ENCODE assay signal across 20 cellular contexts in genomic region chr19:28881616-28882015, GRCh38.
A peak's percentile ranks its signal among the peaks of the same experiment; 100 is the strongest.
DNase-seq lines count a peak whose midpoint lies in the region; ATAC-seq lines count a peak whose summit lies in the region.
"Had no signal": no experiment of that assay in that cellular context is flagged by ENCODE, and none has a peak within 500 bp of the region (broad histone marks: within the 10 kb centered on the region; RNA-seq: fewer than 3 reads in every experiment).

No MANE protein-coding gene starts in this region.

- peaks cover 7% of the 10 kb centered on the region for H3K27me3 Mint-ChIP-seq in activated CD4-positive, alpha-beta T cell treated with anti-CD3 and anti-CD28 coated beads for 36 hours

- H3K36me3 ChIP-seq in NT2/D1 (ENCODE audit: insufficient read depth, insufficient read length, low read length) (no peaks in the 10 kb centered on the region), iPS-15b (ENCODE audit: control insufficient read depth, insufficient read depth, low read length) (no peaks in the 10 kb centered on the region)
- H3K36me3 ChIP-seq: adrenal gland, gastrocnemius medialis, tibial nerve had no signal

- H3K4me3 ChIP-seq in NT2/D1 (ENCODE audit: insufficient read length, low read depth) (no peak overlapping the region), iPS-15b (ENCODE audit: low read depth, low read length) (no peak overlapping the region)
- H3K4me3 ChIP-seq: A549, adrenal gland, gastrocnemius medialis, tibial nerve had no signal

- CTCF ChIA-PET in activated CD4-positive, alpha-beta T cell treated with anti-CD3 and anti-CD28 coated beads for 36 hours (lab: Charles Lee), result no interaction called here

- H3K9ac ChIP-seq in NT2/D1 (ENCODE audit: insufficient read length, low read depth) (peak overlapping the region; percentile 7), iPS-15b (ENCODE audit: low read depth, low read length) (peak overlapping the region; percentile 48)

- no peak overlapping the region for H3K4me3 Mint-ChIP-seq in activated CD4-positive, alpha-beta T cell treated with anti-CD3 and anti-CD28 coated beads for 36 hours
- H3K4me3 Mint-ChIP-seq: activated CD8-positive, alpha-beta T cell treated with anti-CD3 and anti-CD28 coated beads, Interleukin-2, amount 10 ng/mL, durations not matched to agents 7 days and 5 days; CD8-positive, alpha-beta memory T cell; mesothelial cell of epicardium had no signal

- no peaks in the 10 kb centered on the region for H3K4me1 Mint-ChIP-seq in activated CD4-positive, alpha-beta T cell treated with anti-CD3 and anti-CD28 coated beads for 36 hours
- H3K4me1 Mint-ChIP-seq: CD8-positive, alpha-beta memory T cell had no signal

- intact Hi-C loops in activated CD4-positive, alpha-beta T cell treated with anti-CD3 and anti-CD28 coated beads for 36 hours (cut with DNase I, micrococcal nuclease), result no loop called here

- DNase-seq in NCI-H2029 treated with DMSO at 0.1 percent for 48 hours (lab: John Stamatoyannopoulos, UW) (peak; percentile 38), NCI-H2029 (lab: John Stamatoyannopoulos, UW) (no peak), NT2/D1 (ENCODE audit: low read depth, low spot score) (no peak), mesenteric fat pad (ENCODE audit: low spot score) (no peak), ureter (ENCODE audit: low spot score) (no peak)
- DNase-seq in activated CD4-positive, alpha-beta T cell treated with anti-CD3 and anti-CD28 coated beads for 36 hours, result no peak
- DNase-seq: activated CD8-positive, alpha-beta T cell treated with anti-CD3 and anti-CD28 coated beads, Interleukin-2, amount 10 ng/mL, durations not matched to agents 7 days and 5 days; adrenal gland; CD8-positive, alpha-beta memory T cell; gastrocnemius medialis; GF-D8; NCI-H524; occipital lobe; SHP77; stimulated activated CD4-positive, alpha-beta T cell treated with anti-CD3 and anti-CD28 coated beads, Interleukin-4, amount 100 ng/mL, for 4 hours had no signal

- ATAC-seq in GM18870 (IDR thresholded peaks at IDR 0.05; ENCODE audit: unreplicated experiment), result peak; percentile 65
- ATAC-seq in activated CD4-positive, alpha-beta T cell treated with anti-CD3 and anti-CD28 coated beads for 36 hours, result no peak
- ATAC-seq: A549; activated CD8-positive, alpha-beta T cell treated with anti-CD3 and anti-CD28 coated beads, Interleukin-2, amount 10 ng/mL, durations not matched to agents 7 days and 5 days; gastrocnemius medialis had no signal

- POLR2A ChIA-PET in activated CD4-positive, alpha-beta T cell treated with anti-CD3 and anti-CD28 coated beads for 36 hours (lab: Charles Lee), result no interaction called here

- no peaks in the 10 kb centered on the region for H3K36me3 Mint-ChIP-seq in activated CD4-positive, alpha-beta T cell treated with anti-CD3 and anti-CD28 coated beads for 36 hours (ENCODE audit: low read depth)
- H3K36me3 Mint-ChIP-seq: CD8-positive, alpha-beta memory T cell; mesothelial cell of epicardium had no signal

- H3K9me3 ChIP-seq in NT2/D1 (ENCODE audit: insufficient read depth, low read length), result no peaks in the 10 kb centered on the region
- H3K9me3 ChIP-seq in iPS-15b (ENCODE audit: control insufficient read depth, insufficient read depth, low read length), result no peaks in the 10 kb centered on the region
- H3K9me3 ChIP-seq: adrenal gland, gastrocnemius medialis, tibial nerve had no signal

- H3K27me3 ChIP-seq in NT2/D1 (ENCODE audit: insufficient read depth, insufficient read length) (no peaks in the 10 kb centered on the region), iPS-15b (ENCODE audit: control insufficient read depth, insufficient read depth, low read length) (no peaks in the 10 kb centered on the region)
- H3K27me3 ChIP-seq: gastrocnemius medialis, tibial nerve had no signal

- no peaks in the 10 kb centered on the region for H3K9me3 Mint-ChIP-seq in activated CD4-positive, alpha-beta T cell treated with anti-CD3 and anti-CD28 coated beads for 36 hours (ENCODE audit: low read depth)
- H3K9me3 Mint-ChIP-seq: CD8-positive, alpha-beta memory T cell; mesothelial cell of epicardium had no signal

- peaks cover 13% of the 10 kb centered on the region for H3K4me1 ChIP-seq in NT2/D1 (ENCODE audit: insufficient read depth, insufficient read length)
- peaks cover 29% of the 10 kb centered on the region for H3K4me1 ChIP-seq in iPS-15b (ENCODE audit: control insufficient read depth, insufficient read depth, low read length)
- H3K4me1 ChIP-seq: A549, adrenal gland had no signal

- no peak overlapping the region for H3K27ac Mint-ChIP-seq in activated CD4-positive, alpha-beta T cell treated with anti-CD3 and anti-CD28 coated beads for 36 hours
- H3K27ac Mint-ChIP-seq: activated CD8-positive, alpha-beta T cell treated with anti-CD3 and anti-CD28 coated beads, Interleukin-2, amount 10 ng/mL, durations not matched to agents 7 days and 5 days; CD8-positive, alpha-beta memory T cell; mesothelial cell of epicardium had no signal
